In genomic region chr6:35725721-35726438, GRCh38 we compare ENCODE assay signal across 8 cellular contexts. TPM values are rescaled to one million over a fixed set of nuclear protein-coding genes. Genes with fewer than 3 reads are reported as not detected.
DNase-seq lines count a peak whose midpoint lies in the region; ATAC-seq, FAIRE-seq and TF ChIP-seq lines count a peak whose summit lies in the region.
"Had no signal": no experiment of that assay in that cellular context is flagged by ENCODE, and none has a peak within 500 bp of the region (broad histone marks: within the 10 kb centered on the region; RNA-seq: fewer than 3 reads in every experiment).

No MANE protein-coding gene starts in this region.

- TF ChIP-seq CTCF in ascending aorta (IDR thresholded peaks at IDR 0.05), result no peak

- peaks cover 58 to 63% of the 10 kb centered on the region in 2 donors for H3K4me1 ChIP-seq in ascending aorta

- peak; percentile 85 for DNase-seq in LHCN-M2 (ENCODE audit: low read depth)
- peak; percentile 67 to 91 for DNase-seq in ascending aorta (ENCODE audit: low spot score in 2 of 2)
- peak; percentile 32 for DNase-seq in left kidney (ENCODE audit: low read depth, low spot score)
- DNase-seq in substantia nigra (lab: John Stamatoyannopoulos, UW), result peak in 16 of 49 donors; percentile 19 to 65 (median 36)
- no peak for DNase-seq in NCI-H187 treated with DMSO at 0.1 percent for 48 hours (lab: John Stamatoyannopoulos, UW)
- no peak for DNase-seq in urothelium cell line (ENCODE audit: low spot score)

- intact Hi-C loops in ascending aorta (cut with DNase I), result loop anchor here (10.0 kb wide), 1 partner anchor 1481 kb away; the partner anchor contains the start of gene SMIM29

- peak overlapping the region in 1 of 2 donors; percentile 17 for H3K4me3 ChIP-seq in ascending aorta

- H3K27me3 ChIP-seq in ascending aorta, result no peaks in the 10 kb centered on the region

- FAIRE-seq in urothelium cell line (lab: Jason Lieb, UNC), result no peak

- ATAC-seq in GM21529 (IDR thresholded peaks at IDR 0.05; ENCODE audit: unreplicated experiment), result no peak

- H3K9me3 ChIP-seq in ascending aorta, result no peaks in the 10 kb centered on the region

- H3K27ac ChIP-seq in ascending aorta, result peak overlapping the region; percentile 100
- peak overlapping the region; percentile 100 for H3K27ac ChIP-seq in substantia nigra (ENCODE audit: low read depth, low read length, poor library complexity, severe bottlenecking)

- no peaks in the 10 kb centered on the region for H3K36me3 ChIP-seq in ascending aorta

RNA-seq across cellular contexts. Expression of gene ARMC12, which starts 11.0 kb away (rescaled TPM):
- 0.29 TPM in 1 of 2 replicates, not detected in the other for total RNA-seq in LHCN-M2 (2014; rRNA removed)
- polyA plus RNA-seq in LHCN-M2 (2012), result 0.44 TPM
- total RNA-seq in ascending aorta, result not detected

RNA-seq across cellular contexts. Expression of gene FKBP5, which starts 37.2 kb away (rescaled TPM):
- 68.0 and 105 TPM in 2 replicates for total RNA-seq in LHCN-M2 (2014; rRNA removed)
- 49.2 TPM for polyA plus RNA-seq in LHCN-M2 (2012)
- total RNA-seq in ascending aorta, result 112 TPM

RNA-seq across cellular contexts. Expression of gene CLPSL2, which starts 50.5 kb away (rescaled TPM):
- total RNA-seq in LHCN-M2 (2014; rRNA removed) (not detected in 2 replicates), ascending aorta (not detected)
- 0.44 TPM for polyA plus RNA-seq in LHCN-M2 (2012)
- total RNA-seq: epithelial cell of proximal tubule had no signal

RNA-seq across cellular contexts. Expression of gene CLPSL1, which starts 54.9 kb away (rescaled TPM):
- total RNA-seq in LHCN-M2 (2014; rRNA removed) (not detected in 2 replicates), ascending aorta (not detected)
- not detected for polyA plus RNA-seq in LHCN-M2 (2012)
- total RNA-seq: epithelial cell of proximal tubule had no signal

Comparison
In these comparisons a context has a peak if more than half of its experiments do, and no peak if none do; other contexts are left out.
1. DNase-seq: peak in LHCN-M2 (single experiment), ascending aorta (2 of 2) and left kidney (single experiment); none in NCI-H187 treated with DMSO at 0.1 percent for 48 hours (single experiment) and urothelium cell line (single experiment).